ENCODE assay signal across 8 cellular contexts in genomic region chr20:45405566-45406259, GRCh38. TPM values are rescaled to one million over a fixed set of nuclear protein-coding genes. Genes with fewer than 3 reads are reported as not detected.
A peak's percentile ranks its signal among the peaks of the same experiment; 100 is the strongest.
DNase-seq lines count a peak whose midpoint lies in the region; ATAC-seq and TF ChIP-seq lines count a peak whose summit lies in the region.

No MANE protein-coding gene starts in this region.

- intact Hi-C loops in left lung (cut with DNase I) = no loop called here

- H3K36me3 ChIP-seq in DOHH2 (ENCODE audit: control insufficient read depth, low read length) (no peaks in the 10 kb centered on the region), left lung (peaks cover 0 to 15% of the 10 kb centered on the region in 2 donors)

- H3K9me2 ChIP-seq in DOHH2 (replicated peaks; ENCODE audit: control insufficient read depth, low read length) = no peaks in the 10 kb centered on the region

- H3K27ac ChIP-seq in DOHH2 (ENCODE audit: low read depth, low read length) = no peak overlapping the region
- H3K27ac ChIP-seq in left lung = peak overlapping the region; percentile 84 to 88
- H3K27ac ChIP-seq in temporal lobe (ENCODE audit: low read depth, low read length) = peak overlapping the region; percentile 99

- peak overlapping the region; percentile 97 for H3K4me2 ChIP-seq in DOHH2 (ENCODE audit: low read length)

- DNase-seq in M059J (ENCODE audit: low read depth) = peak; percentile 36
- DNase-seq in cardiac fibroblast (ENCODE audit: low read depth in 2 of 2) = peak in 1 of 2 donors; percentile 22
- DNase-seq in left lung = peak in 1 of 2 donors; percentile 80
- DNase-seq in NCI-H524 treated with DMSO at 0.1 percent for 48 hours (lab: John Stamatoyannopoulos, UW) = no peak
- no peak for DNase-seq in NCI-H446 treated with DMSO at 0.1 percent for 48 hours (lab: John Stamatoyannopoulos, UW)

- H3K4me3 ChIP-seq in DOHH2 (ENCODE audit: low read length) (peak overlapping the region; percentile 87), cardiac fibroblast (replicated peaks in 1 of 2; ENCODE audit: low read depth in 2 of 2, low read length in 2 of 2) (peak overlapping the region; percentile 60 to 63), left lung (peak overlapping the region; percentile 76 to 86)

- H3K4me1 ChIP-seq in DOHH2 (ENCODE audit: control insufficient read depth, low read length) (peaks cover 20% of the 10 kb centered on the region), left lung (peaks cover 4 to 28% of the 10 kb centered on the region in 2 donors)

- no peaks in the 10 kb centered on the region for H3K79me2 ChIP-seq in DOHH2 (ENCODE audit: control insufficient read depth, low read length)

- H3K27me3 ChIP-seq in DOHH2 (ENCODE audit: control insufficient read depth, low read length) (peaks cover 25% of the 10 kb centered on the region), left lung (peaks cover 0 to 43% of the 10 kb centered on the region in 2 donors)

- H4K20me1 ChIP-seq in DOHH2 (ENCODE audit: control insufficient read depth, insufficient read depth, low read depth, low read length) = no peaks in the 10 kb centered on the region

- TF ChIP-seq CTCF in DOHH2 (IDR thresholded peaks at IDR 0.05; ENCODE audit: low read depth, low read length, poor library complexity, severe bottlenecking) = no peak
- TF ChIP-seq CTCF in cardiac fibroblast (IDR thresholded peaks at IDR 0.05; ENCODE audit: low read depth, low read length) = no peak
- TF ChIP-seq CTCF in left lung (IDR thresholded peaks at IDR 0.05) = no peak

- H3K9me3 ChIP-seq in DOHH2 (ENCODE audit: control insufficient read depth, insufficient read depth, low read length) = peaks cover 13% of the 10 kb centered on the region; the same call in 1 of the 2 replicates
- peaks cover 0 to 7% of the 10 kb centered on the region in 2 donors for H3K9me3 ChIP-seq in left lung

- H3F3A ChIP-seq in DOHH2 (ENCODE audit: control insufficient read depth, insufficient read depth) = peaks cover 8% of the 10 kb centered on the region

- ATAC-seq in left lung = peak; percentile 39
- ATAC-seq in HG03175 (IDR thresholded peaks at IDR 0.05; ENCODE audit: unreplicated experiment) = no peak

RNA-seq across cellular contexts. Expression of gene DBNDD2, which starts 2.4 kb away (rescaled TPM):
- 15.4 and 17.6 TPM in 2 replicates for total RNA-seq in M059J (2014; rRNA removed; shearing (Covaris generic))
- total RNA-seq in left lung = 10 to 100 TPM; 53.1 to 66.4 TPM
- total RNA-seq in temporal lobe = 7.4 TPM

RNA-seq across cellular contexts. Expression of gene PIGT, which starts 10.2 kb away (rescaled TPM):
- 250 and 270 TPM in 2 replicates for total RNA-seq in M059J (2014; rRNA removed; shearing (Covaris generic))
- total RNA-seq in left lung (10 to 100 TPM; 85.7 to 90.9 TPM), temporal lobe (8.6 TPM)

RNA-seq across cellular contexts. Expression of gene TP53TG5, which starts 27.6 kb away (rescaled TPM):
- not detected in 2 replicates for total RNA-seq in M059J (2014; rRNA removed; shearing (Covaris generic))
- total RNA-seq in left lung (under 1 TPM in 1 of 2 donors, not detected in 1; 0.44 TPM), temporal lobe (not detected)

RNA-seq across cellular contexts. Expression of gene SYS1, which starts 42.8 kb away (rescaled TPM):
- total RNA-seq in M059J (2014; rRNA removed; shearing (Covaris generic)) = 26.7 and 29.4 TPM in 2 replicates
- 10 to 100 TPM; 44.3 to 48.8 TPM for total RNA-seq in left lung
- 18.7 TPM for total RNA-seq in temporal lobe

RNA-seq across cellular contexts. Expression of gene SDC4, which starts 57.5 kb away (rescaled TPM):
- total RNA-seq in M059J (2014; rRNA removed; shearing (Covaris generic)) = 177 and 189 TPM in 2 replicates
- total RNA-seq in left lung = 100 to 1,000 TPM; 199 to 329 TPM
- total RNA-seq in temporal lobe = 0.98 TPM
